Comparison of ENCODE assay signal across 25 cellular contexts in the genomic region with DNA sequence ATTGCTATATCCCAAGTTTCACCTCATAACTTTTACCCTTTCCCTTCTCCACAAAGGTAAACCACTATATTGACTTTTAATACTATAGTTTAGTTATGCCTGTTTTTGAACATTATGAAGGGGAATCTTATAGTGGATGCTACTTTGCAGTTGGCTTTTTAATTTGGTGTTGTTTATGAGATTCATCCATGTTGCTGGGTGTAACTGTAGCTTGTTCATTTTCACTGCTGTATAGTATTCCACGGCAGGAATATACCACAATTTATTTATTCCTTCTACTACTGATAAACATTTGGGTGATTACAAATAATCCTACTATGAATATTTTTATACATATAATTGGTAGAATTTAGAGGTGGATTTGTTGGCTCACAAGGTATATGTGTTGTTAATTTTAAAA.
"Had no signal": no experiment of that assay in that cellular context is flagged by ENCODE, and none has a peak within 500 bp of the region (broad histone marks: within the 10 kb centered on the region; RNA-seq: fewer than 3 reads in every experiment).

No MANE protein-coding gene starts in this region.

- H3K4me3 ChIP-seq: coronary artery, dorsolateral prefrontal cortex, esophagus muscularis mucosa, esophagus squamous epithelium, gastrocnemius medialis, gastroesophageal sphincter, heart left ventricle had no signal

- H3K4me1 ChIP-seq: esophagus muscularis mucosa, esophagus squamous epithelium, foreskin keratinocyte, gastrocnemius medialis, gastroesophageal sphincter, heart left ventricle had no signal

- DNase-seq: cortex of kidney; dermis blood vessel endothelial cell; dorsolateral prefrontal cortex; effector CD4-positive, alpha-beta T cell; effector CD8-positive, alpha-beta T cell; effector memory CD4-positive, alpha-beta T cell; effector memory CD8-positive, alpha-beta T cell; endodermal cell; erythroblast; esophagus squamous epithelium; foreskin fibroblast; foreskin keratinocyte; foreskin melanocyte; gastrocnemius medialis; glutamatergic neuron; head of caudate nucleus; heart left ventricle had no signal

- H3K27me3 ChIP-seq: esophagus muscularis mucosa, esophagus squamous epithelium, foreskin keratinocyte, gastrocnemius medialis, gastroesophageal sphincter had no signal

- FAIRE-seq: endometrium, endothelial cell of umbilical vein, frontal cortex had no signal

- H3K36me3 ChIP-seq: esophagus muscularis mucosa, esophagus squamous epithelium, gastrocnemius medialis, gastroesophageal sphincter, heart left ventricle had no signal

- H3K27ac ChIP-seq: coronary artery, dorsolateral prefrontal cortex, epithelial cell of prostate, esophagus muscularis mucosa, esophagus squamous epithelium, foreskin keratinocyte, gastrocnemius medialis, gastroesophageal sphincter, heart left ventricle had no signal

- H3K9me3 ChIP-seq: esophagus squamous epithelium, gastrocnemius medialis, gastroesophageal sphincter had no signal

- ATAC-seq: effector memory CD8-positive, alpha-beta T cell; esophagus mucosa; foreskin keratinocyte; gastrocnemius medialis; gastroesophageal sphincter; heart left ventricle had no signal
